8 cellular contexts compared by ENCODE assay signal in genomic region chrX:20266810-20267598, GRCh38. TPM values are rescaled to one million over a fixed set of nuclear protein-coding genes. Genes with fewer than 3 reads are reported as not detected.
DNase-seq lines count a peak whose midpoint lies in the region; ATAC-seq and TF ChIP-seq lines count a peak whose summit lies in the region.

TSS of gene RPS6KA3 (minus strand) at chrX:20266909. CDS start at chrX:20266632, 277 bp downstream.

- peak within 1 kb of the TSS; percentile 88 to 97 (median 93) for H3K27ac Mint-ChIP-seq in brain

- H3K4me3 ChIP-seq in iPS-11a (ENCODE audit: low read depth, low read length) (peak within 1 kb of the TSS; percentile 58), skeletal muscle cell (ENCODE audit: low read depth, low read length) (peak within 1 kb of the TSS; percentile 68)

- H3K36me3 Mint-ChIP-seq in brain: no peaks in the 10 kb centered on the region

- peak within 1 kb of the TSS; percentile 70 for H3K27ac ChIP-seq in 22Rv1

- ATAC-seq in GM18519 (IDR thresholded peaks at IDR 0.05; ENCODE audit: low FRiP score, unreplicated experiment) (peak; percentile 73), HG03039 (IDR thresholded peaks at IDR 0.05; ENCODE audit: unreplicated experiment) (peak; percentile 66)

- TF ChIP-seq CTCF in 22Rv1 (IDR thresholded peaks at IDR 0.05): no peak
- no peak for TF ChIP-seq CTCF in brain (conservative IDR thresholded peaks at IDR 0.05)

- peaks cover 17% of the 10 kb centered on the region for H3K27me3 Mint-ChIP-seq in brain

- peaks cover 25% of the 10 kb centered on the region for H3K4me1 Mint-ChIP-seq in brain

- H3K4me3 Mint-ChIP-seq in brain: peak within 1 kb of the TSS; percentile 89 to 96 (median 95)

- no peaks in the 10 kb centered on the region for H3K9me3 Mint-ChIP-seq in brain

- DNase-seq in NCI-H2107 (lab: John Stamatoyannopoulos, UW) (peak; percentile 80), UCSD-AML1 (lab: John Stamatoyannopoulos, UW; ENCODE audit: unreplicated experiment) (peak; percentile 81), skeletal muscle cell (ENCODE audit: low read depth) (peak; percentile 61)

RNA-seq across cellular contexts. Expression of gene RPS6KA3, which starts in this region (rescaled TPM):
- 8.0 TPM for polyA plus RNA-seq in brain (ENCODE audit: insufficient read depth, low read depth, low replicate concordance)

Comparison
In these comparisons a context has a peak if more than half of its experiments do, and no peak if none do; other contexts are left out.
1. Peak in every context shown above with its lines: DNase-seq, ATAC-seq, H3K4me3 ChIP-seq and H3K27ac ChIP-seq.